26 cellular contexts compared by ENCODE assay signal in genomic region chr16:55367301-55367745, GRCh38. TPM values are rescaled to one million over a fixed set of nuclear protein-coding genes. Genes with fewer than 3 reads are reported as not detected.
DNase-seq lines count a peak whose midpoint lies in the region; ATAC-seq, FAIRE-seq and TF ChIP-seq lines count a peak whose summit lies in the region.
"Had no signal": no experiment of that assay in that cellular context is flagged by ENCODE, and none has a peak within 500 bp of the region (broad histone marks: within the 10 kb centered on the region; RNA-seq: fewer than 3 reads in every experiment).

No MANE protein-coding gene starts in this region.

- H2AFZ ChIP-seq in osteoblast (ENCODE audit: low read length): no peak overlapping the region

- no peak for TF ChIP-seq CTCF in osteoblast (IDR thresholded peaks at IDR 0.05; ENCODE audit: extremely low read depth, low read depth, low read length)
- TF ChIP-seq CTCF in GM10266 (IDR thresholded peaks at IDR 0.05; ENCODE audit: control insufficient read depth, insufficient read depth, low read depth, missing control alignments): no peak

- H3K27ac ChIP-seq in osteoblast (ENCODE audit: low read depth, low read length): no peak overlapping the region
- H3K27ac ChIP-seq: esophagus muscularis mucosa had no signal

- no peaks in the 10 kb centered on the region for H4K20me1 ChIP-seq in osteoblast (ENCODE audit: insufficient read depth, low read length)

- no peaks in the 10 kb centered on the region for H3K36me3 ChIP-seq in osteoblast (ENCODE audit: insufficient read depth, low read length)
- H3K36me3 ChIP-seq: esophagus muscularis mucosa had no signal

- peak; percentile 78 for FAIRE-seq in endometrium (lab: Jason Lieb, UNC)
- FAIRE-seq: GM12878, GM19239 had no signal

- no peaks in the 10 kb centered on the region for H3K9me3 ChIP-seq in osteoblast (ENCODE audit: low read depth, low read length)
- H3K9me3 ChIP-seq: esophagus muscularis mucosa had no signal

- no peak overlapping the region for H3K4me3 ChIP-seq in osteoblast (ENCODE audit: insufficient read depth, low read length)
- H3K4me3 ChIP-seq: esophagus muscularis mucosa, GM12878 had no signal

- H3K27me3 Mint-ChIP-seq in stimulated activated memory B cell treated with anti-CD40 and anti-IgM and Interleukin-4, amounts not matched to agents 10 μg/mL and 1 μg/mL and 100 μg/mL, for 72 hours: peaks cover 33% of the 10 kb centered on the region

- H3K4me2 ChIP-seq in osteoblast (ENCODE audit: insufficient read depth, low read length): peak overlapping the region; percentile 28

- H3K9me3 Mint-ChIP-seq in stimulated activated memory B cell treated with anti-CD40 and anti-IgM and Interleukin-4, amounts not matched to agents 10 μg/mL and 1 μg/mL and 100 μg/mL, for 72 hours: no peaks in the 10 kb centered on the region
- H3K9me3 Mint-ChIP-seq: activated naive CD4-positive, alpha-beta T cell treated with anti-CD3 and anti-CD28 coated beads, Interleukin-2, amount 50 U/mL, for 24 hours; HFFc6; nephron had no signal

- H3K27ac Mint-ChIP-seq in stimulated activated memory B cell treated with anti-CD40 and anti-IgM and Interleukin-4, amounts not matched to agents 10 μg/mL and 1 μg/mL and 100 μg/mL, for 72 hours: no peak overlapping the region
- H3K27ac Mint-ChIP-seq: activated CD8-positive, alpha-beta memory T cell treated with anti-CD3 and anti-CD28 coated beads, Interleukin-2, amount 10 ng/mL, durations not matched to agents 7 days and 5 days; activated naive CD4-positive, alpha-beta T cell treated with anti-CD3 and anti-CD28 coated beads, Interleukin-2, amount 50 U/mL, for 24 hours; HFFc6; nephron had no signal

- DNase-seq in AG20443 (ENCODE audit: low spot score) (peak; percentile 24), NCI-H226 (peak; percentile 63), osteoblast (ENCODE audit: insufficient read length, low spot score, missing footprints) (no peak), GM10266 (ENCODE audit: extremely low spot score) (no peak), NCI-H1417 treated with DMSO at 0.1 percent for 48 hours (lab: John Stamatoyannopoulos, UW) (no peak)
- DNase-seq in activated CD4-positive, alpha-beta T cell treated with anti-CD3 and anti-CD28 coated beads for 48 hours: no peak
- DNase-seq: activated CD4-positive, alpha-beta T cell treated with anti-CD3 and anti-CD28 coated beads for 4 hours; activated CD8-positive, alpha-beta memory T cell treated with anti-CD3 and anti-CD28 coated beads, Interleukin-2, amount 10 ng/mL, durations not matched to agents 7 days and 5 days; AML-193; midbrain; MM.1S; NCI-H146; NCI-H2227 treated with DMSO at 0.1 percent for 48 hours; NCI-H748 treated with DMSO at 0.1 percent for 48 hours; posterior cingulate gyrus; SHP77 treated with DMSO at 0.1 percent for 48 hours had no signal

- no peaks in the 10 kb centered on the region for H3K36me3 Mint-ChIP-seq in stimulated activated memory B cell treated with anti-CD40 and anti-IgM and Interleukin-4, amounts not matched to agents 10 μg/mL and 1 μg/mL and 100 μg/mL, for 72 hours
- H3K36me3 Mint-ChIP-seq: activated CD8-positive, alpha-beta memory T cell treated with anti-CD3 and anti-CD28 coated beads, Interleukin-2, amount 10 ng/mL, durations not matched to agents 7 days and 5 days; activated naive CD4-positive, alpha-beta T cell treated with anti-CD3 and anti-CD28 coated beads, Interleukin-2, amount 50 U/mL, for 24 hours had no signal

- H3K4me1 Mint-ChIP-seq in stimulated activated memory B cell treated with anti-CD40 and anti-IgM and Interleukin-4, amounts not matched to agents 10 μg/mL and 1 μg/mL and 100 μg/mL, for 72 hours: peaks cover 6% of the 10 kb centered on the region
- H3K4me1 Mint-ChIP-seq: activated CD8-positive, alpha-beta memory T cell treated with anti-CD3 and anti-CD28 coated beads, Interleukin-2, amount 10 ng/mL, durations not matched to agents 7 days and 5 days had no signal

- H3K27me3 ChIP-seq in osteoblast (ENCODE audit: insufficient read depth, low read length): peaks cover 30% of the 10 kb centered on the region

- no peaks in the 10 kb centered on the region for H3K79me2 ChIP-seq in osteoblast (ENCODE audit: insufficient read depth, low read length)

- H3K4me3 Mint-ChIP-seq in stimulated activated memory B cell treated with anti-CD40 and anti-IgM and Interleukin-4, amounts not matched to agents 10 μg/mL and 1 μg/mL and 100 μg/mL, for 72 hours: no peak overlapping the region
- H3K4me3 Mint-ChIP-seq: activated CD8-positive, alpha-beta memory T cell treated with anti-CD3 and anti-CD28 coated beads, Interleukin-2, amount 10 ng/mL, durations not matched to agents 7 days and 5 days; activated naive CD4-positive, alpha-beta T cell treated with anti-CD3 and anti-CD28 coated beads, Interleukin-2, amount 50 U/mL, for 24 hours; HFFc6; nephron had no signal

- ATAC-seq in stimulated activated memory B cell treated with anti-CD40 and anti-IgM and Interleukin-4, amounts not matched to agents 10 μg/mL and 1 μg/mL and 100 μg/mL, for 72 hours: no peak
- ATAC-seq: activated CD8-positive, alpha-beta memory T cell treated with anti-CD3 and anti-CD28 coated beads, Interleukin-2, amount 10 ng/mL, durations not matched to agents 7 days and 5 days; GM12878 had no signal

- peaks cover 12% of the 10 kb centered on the region for H3K4me1 ChIP-seq in osteoblast (ENCODE audit: insufficient read depth, low read length)

RNA-seq across cellular contexts. Expression of gene IRX6, which starts 43.3 kb away (rescaled TPM):
- 1.2 and 1.4 TPM in 2 replicates for total RNA-seq in osteoblast
- total RNA-seq: activated CD8-positive, alpha-beta memory T cell treated with anti-CD3 and anti-CD28 coated beads, Interleukin-2, amount 10 ng/mL, durations not matched to agents 7 days and 5 days; GM12878; HFFc6; skeletal muscle tissue; T-helper 1 cell treated with Interleukin-12 subunit alpha and Interleukin-12 subunit beta and Interleukin-4 antibody, amounts not matched to agents 30 ng/mL and 1 ng/mL, for 36 hours had no signal

Comparison
In these comparisons a context has a peak if more than half of its experiments do, and no peak if none do; other contexts are left out.
1. DNase-seq: peak in AG20443 (single experiment) and NCI-H226 (single experiment); none in osteoblast (single experiment), GM10266 (single experiment), activated CD4-positive, alpha-beta T cell treated with anti-CD3 and anti-CD28 coated beads for 48 hours (single experiment) and NCI-H1417 treated with DMSO at 0.1 percent for 48 hours (single experiment).